ENCODE assay signal across 1 cellular context in genomic region chr2:27262379-27263286, GRCh38.
TF ChIP-seq lines count a peak whose summit lies in the region.

SLC30A3 (minus strand) TSS chr2:27263047; CDS start chr2:27262906, 141 bp downstream.

TF ChIP-seq in K562, 482 proteins besides CTCF, POLR2A, EP300 and RAD21 (continued from another document and continues in another):
- TF ChIP-seq POLR2H (tag; IDR thresholded peaks at IDR 0.05; ENCODE audit: low read depth) (no peak), ZNF23 (CRISPR knock-in tag; IDR thresholded peaks at IDR 0.05) (no peak), ZFP30 (CRISPR knock-in tag; IDR thresholded peaks at IDR 0.05; ENCODE audit: borderline replicate concordance) (no peak), ZNF282 (CRISPR knock-in tag; IDR thresholded peaks at IDR 0.05) (0 out of 2 replicates have a peak, but pooled peaks have one; percentile 35), U2AF1 (optimal IDR thresholded peaks at IDR 0.05; ENCODE audit: low read depth, low read length) (peak; percentile 43), GTF2E2 (tag; IDR thresholded peaks at IDR 0.05) (no peak), SRF (CRISPR knock-in tag; IDR thresholded peaks at IDR 0.05) (no peak), SP1 (CRISPR knock-in tag; IDR thresholded peaks at IDR 0.05) (peak; percentile 69; the same call in 1 of the 2 replicates), CUX1 (CRISPR knock-in tag; IDR thresholded peaks at IDR 0.05) (no peak), LARP7 (IDR thresholded peaks at IDR 0.05) (no peak), BACH1 (tag; IDR thresholded peaks at IDR 0.05) (no peak), ATF7 (IDR thresholded peaks at IDR 0.05) (no peak), SIN3A (IDR thresholded peaks at IDR 0.05; ENCODE audit: borderline replicate concordance in 2 of 2, control insufficient read depth in 1 of 2, low read depth in 2 of 2, low read length in 2 of 2) (no peak), L3MBTL2 (IDR thresholded peaks at IDR 0.05) (0 out of 2 replicates have a peak, but pooled peaks have one; percentile 20), ELK3 (CRISPR knock-in tag; IDR thresholded peaks at IDR 0.05) (no peak), KDM2B (CRISPR knock-in tag; IDR thresholded peaks at IDR 0.05) (peak; percentile 90; the same call in 1 of the 2 replicates), UBTF (IDR thresholded peaks at IDR 0.05; ENCODE audit: borderline replicate concordance in 1 of 2, low read depth in 2 of 2, low read length in 2 of 2) (peak in 1 of 2 experiments; percentile 79; a peak in 1 of 4 replicates), RBM14 (IDR thresholded peaks at IDR 0.05; ENCODE audit: borderline replicate concordance, insufficient read depth, low read depth, low read length) (no peak), KLF13 (tag; IDR thresholded peaks at IDR 0.05; ENCODE audit: borderline replicate concordance, low read depth) (no peak), ZZZ3 (IDR thresholded peaks at IDR 0.05) (no peak), COPS2 (conservative IDR thresholded peaks at IDR 0.05) (no peak), PATZ1 (CRISPR knock-in tag; IDR thresholded peaks at IDR 0.05; ENCODE audit: borderline replicate concordance) (no peak), ELF4 (CRISPR knock-in tag; IDR thresholded peaks at IDR 0.05) (no peak), ZNF609 (CRISPR knock-in tag; IDR thresholded peaks at IDR 0.05; ENCODE audit: borderline replicate concordance) (no peak), MAX (CRISPR knock-in tag; IDR thresholded peaks at IDR 0.05) (0 out of 2 replicates have a peak, but pooled peaks have one; percentile 41), RUNX1 (IDR thresholded peaks at IDR 0.05; ENCODE audit: low read depth) (no peak), ZNF740 (CRISPR knock-in tag; IDR thresholded peaks at IDR 0.05) (no peak), ZNF740 (tag; IDR thresholded peaks at IDR 0.05) (no peak), ZNF347 (CRISPR knock-in tag; IDR thresholded peaks at IDR 0.05; ENCODE audit: low read depth) (no peak), POLR2B (IDR thresholded peaks at IDR 0.05; ENCODE audit: low read depth, partially characterized antibody) (no peak), ZNF140 (CRISPR knock-in tag; IDR thresholded peaks at IDR 0.05) (no peak), PRMT5 (CRISPR knock-in tag; IDR thresholded peaks at IDR 0.05) (no peak), ZNF79 (CRISPR knock-in tag; IDR thresholded peaks at IDR 0.05; ENCODE audit: low read depth) (no peak), CTCFL (IDR thresholded peaks at IDR 0.05; ENCODE audit: borderline replicate concordance, insufficient read depth, low read depth, low read length, poor library complexity, severe bottlenecking) (peak; percentile 17), NBN (IDR thresholded peaks at IDR 0.05; ENCODE audit: low read depth) (no peak), ZSCAN29 (IDR thresholded peaks at IDR 0.05) (no peak)
